ENCODE assay signal across 8 cellular contexts in the genomic region with DNA sequence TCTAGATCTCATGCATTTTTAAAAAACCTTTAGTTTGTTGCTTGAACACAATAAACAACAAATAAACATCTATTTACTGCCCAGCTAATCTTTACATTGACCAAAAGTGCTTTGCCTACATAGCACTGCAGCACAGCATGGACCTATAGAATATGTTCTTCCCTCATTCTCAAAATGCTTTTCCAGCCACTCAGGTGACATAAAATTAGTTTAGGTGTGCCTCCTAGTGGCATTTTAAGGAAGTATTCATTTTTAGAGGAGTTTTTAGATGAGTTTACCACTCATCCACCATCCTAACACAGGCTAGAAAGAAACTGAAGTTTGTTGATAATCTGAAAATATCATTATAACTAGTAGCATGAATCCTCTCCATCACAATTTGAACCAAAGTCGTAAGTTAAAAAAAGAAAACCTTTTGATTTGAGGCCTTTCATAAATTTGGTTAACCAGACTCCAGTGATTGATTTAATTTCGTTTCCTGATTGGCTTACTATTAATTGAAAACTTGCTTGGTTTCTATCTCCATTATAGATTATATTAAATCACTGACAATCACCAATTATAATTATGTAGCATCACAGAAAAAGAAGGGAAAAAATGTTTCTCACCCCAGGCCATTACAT. TPM values are rescaled to one million over a fixed set of nuclear protein-coding genes. Genes with fewer than 3 reads are reported as not detected.
A peak's percentile ranks its signal among the peaks of the same experiment; 100 is the strongest.
DNase-seq lines count a peak whose midpoint lies in the region; TF ChIP-seq lines count a peak whose summit lies in the region.

No MANE protein-coding gene starts in this region.

- no peak for TF ChIP-seq POLR2A in stomach (IDR thresholded peaks at IDR 0.05)

- H3K4me1 ChIP-seq in A673 (ENCODE audit: insufficient read depth, low read length, poor library complexity, severe bottlenecking) (no peaks in the 10 kb centered on the region), stomach (no peaks in the 10 kb centered on the region)

- BruUV-seq in A673 (replicated peaks; lab: Mats Ljungman, UMichigan), result no TSS peak

- intact Hi-C loops in A673 (cut with micrococcal nuclease; ENCODE audit: unreplicated experiment), result loop anchor here (2.0 to 10.0 kb wide), 4 partner anchors 236 to 1043 kb away; no protein-coding TSS in a partner anchor
- intact Hi-C loops in stomach (cut with DNase I; ENCODE audit: low total_unique reads), result no loop called here

- no peak for TF ChIP-seq EP300 in stomach (IDR thresholded peaks at IDR 0.05)

- POLR2A ChIA-PET in A673 (lab: Charles Lee; ENCODE audit: low non-redundant PET), result no interaction called here

- H3K36me3 ChIP-seq in A673 (ENCODE audit: insufficient read depth, low read length, poor library complexity, severe bottlenecking) (no peaks in the 10 kb centered on the region), stomach (peaks cover 0 to 18% (median 11%) of the 10 kb centered on the region in 4 donors)

- CTCF ChIA-PET in A673 (lab: Charles Lee), result no interaction called here

- H3K4me3 ChIP-seq in A673 (ENCODE audit: low read depth, low read length, poor library complexity, severe bottlenecking), result no peak overlapping the region
- H3K4me3 ChIP-seq in GM12864 (ENCODE audit: low read depth, low read length), result no peak overlapping the region
- H3K4me3 ChIP-seq in choroid plexus epithelial cell (ENCODE audit: low read depth, low read length), result no peak overlapping the region
- H3K4me3 ChIP-seq in stomach, result no peak overlapping the region

- DNase-seq in A673 (ENCODE audit: low spot score), result peak; percentile 57
- peak; percentile 22 for DNase-seq in GM12864 (ENCODE audit: low read depth)
- DNase-seq in NCI-H446 treated with DMSO at 0.1 percent for 48 hours (lab: John Stamatoyannopoulos, UW), result peak; percentile 60
- DNase-seq in choroid plexus epithelial cell (ENCODE audit: low read depth), result peak; percentile 48
- peak; percentile 39 for DNase-seq in renal cortical epithelial cell (ENCODE audit: low read depth)
- DNase-seq in NCI-H187 (lab: John Stamatoyannopoulos, UW), result no peak
- no peak for DNase-seq in activated CD4-positive, alpha-beta T cell treated with anti-CD3 and anti-CD28 coated beads, Interleukin-2, amount 50 U/mL, for 48 hours
- no peak for DNase-seq in stomach

- TF ChIP-seq CTCF in A673 (conservative IDR thresholded peaks at IDR 0.05; ENCODE audit: low read depth, low read length) (peak; percentile 58), GM12864 (IDR thresholded peaks at IDR 0.05; ENCODE audit: low read depth, low read length, missing control alignments) (peak; percentile 45), choroid plexus epithelial cell (conservative IDR thresholded peaks at IDR 0.05; ENCODE audit: low read depth, low read length) (peak; percentile 51), stomach (IDR thresholded peaks at IDR 0.05) (peak in 3 of 7 experiments; percentile 13 to 25 (median 20))

- WGBS in stomach, 5 donors, result 63 to 93% (median 91%) methylated on average over 2 of the region's 2 CpGs

- H3K9me3 ChIP-seq in A673 (ENCODE audit: low read depth, low read length, poor library complexity, severe bottlenecking), result no peaks in the 10 kb centered on the region
- H3K9me3 ChIP-seq in stomach, result no peaks in the 10 kb centered on the region

- no peak overlapping the region for H3K27ac ChIP-seq in A673 (ENCODE audit: low read depth, low read length, poor library complexity, severe bottlenecking)
- H3K27ac ChIP-seq in stomach, result no peak overlapping the region

- H3K27me3 ChIP-seq in A673 (replicated peaks; ENCODE audit: insufficient read depth, low read depth, low read length, poor library complexity), result no peaks in the 10 kb centered on the region
- no peaks in the 10 kb centered on the region for H3K27me3 ChIP-seq in stomach

RNA-seq across cellular contexts. Expression of a gene that starts 12.6 kb away (rescaled TPM):
- total RNA-seq in A673 (2021) (30.9 and 38.4 TPM in 2 replicates), renal cortical epithelial cell (19.8 and 53.1 TPM in 2 replicates), stomach (10 to 100 TPM in 2 of 5 donors, 1 to 10 TPM in 2, not detected in 1; 1.2 to 69.6 (median 10.6) TPM)
- polyA plus RNA-seq in stomach, result 10 to 100 TPM; 11.0 to 19.1 (median 15.7) TPM

RNA-seq across cellular contexts. Expression of a gene that starts 25.2 kb away (rescaled TPM):
- total RNA-seq in A673 (2021) (0.33 and 0.62 TPM in 2 replicates), renal cortical epithelial cell (9.8 and 20.7 TPM in 2 replicates), stomach (10 to 100 TPM in 1 of 5 donors, 1 to 10 TPM in 2, not detected in 2; 1.8 to 33.3 (median 9.3) TPM)
- 1 to 10 TPM in 1 of 3 donors, under 1 TPM in 2; 0.46 to 1.1 (median 0.62) TPM for polyA plus RNA-seq in stomach

Comparison
In these comparisons a context has a peak if more than half of its experiments do, and no peak if none do; other contexts are left out.
1. DNase-seq: peak in A673 (single experiment), GM12864 (single experiment), NCI-H446 treated with DMSO at 0.1 percent for 48 hours (single experiment), choroid plexus epithelial cell (single experiment) and renal cortical epithelial cell (single experiment); none in NCI-H187 (0 of 2), activated CD4-positive, alpha-beta T cell treated with anti-CD3 and anti-CD28 coated beads, Interleukin-2, amount 50 U/mL, for 48 hours (0 of 2) and stomach (single experiment).